Comparison of ENCODE assay signal across 24 cellular contexts in the genomic region with DNA sequence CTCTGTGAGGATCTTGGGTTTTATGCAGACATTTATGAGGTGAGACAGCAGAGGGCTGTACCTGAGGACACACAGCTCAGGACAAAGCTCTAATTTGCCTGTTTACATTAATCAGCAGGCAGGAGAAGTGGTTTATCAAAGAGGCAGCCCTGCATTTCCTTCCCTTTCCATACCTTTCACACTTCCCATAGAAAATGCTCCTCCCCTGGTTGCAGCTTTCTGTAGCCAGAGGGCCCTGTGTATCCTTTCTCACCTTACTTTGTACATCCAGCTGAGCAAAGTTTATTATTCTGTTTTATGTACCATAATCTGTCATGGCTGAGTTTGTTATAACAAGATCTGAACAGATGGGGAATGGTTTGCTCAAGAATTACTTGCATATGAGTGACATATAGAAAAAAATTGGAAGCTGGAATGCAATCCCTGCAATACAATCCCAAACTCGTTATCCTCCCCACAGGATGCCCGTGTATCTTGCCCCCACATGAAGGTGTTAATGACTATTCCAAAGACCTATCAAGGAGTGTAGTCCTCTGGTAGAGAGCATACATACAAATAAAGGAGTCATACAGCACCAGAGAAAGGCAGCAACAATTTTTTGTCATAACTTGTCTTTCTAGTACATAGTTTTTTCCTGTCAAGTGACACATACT.
DNase-seq lines count a peak whose midpoint lies in the region; ATAC-seq lines count a peak whose summit lies in the region.
"Had no signal": no experiment of that assay in that cellular context is flagged by ENCODE, and none has a peak within 500 bp of the region (broad histone marks: within the 10 kb centered on the region; RNA-seq: fewer than 3 reads in every experiment).

No MANE protein-coding gene starts in this region.

- no peak overlapping the region for H3K23ac ChIP-seq in mesendoderm (ENCODE audit: low read length)

- H3K4me1 ChIP-seq in mesendoderm (ENCODE audit: control insufficient read depth, low read depth, low read length) = peaks cover 6% of the 10 kb centered on the region
- H3K4me1 ChIP-seq: Caco-2, HAP-1 had no signal

- no CpG with 5 or more reads among the region's 2 CpGs for WGBS in mesendoderm (ENCODE audit: extremely low coverage, insufficient coverage, low lambda C conversion rate)

- no peak overlapping the region for H2BK5ac ChIP-seq in mesendoderm (ENCODE audit: low read length)

- no peaks in the 10 kb centered on the region for H3K36me3 ChIP-seq in mesendoderm (ENCODE audit: control insufficient read depth, insufficient read depth, low read length)
- H3K36me3 ChIP-seq: HAP-1 had no signal

- no peak overlapping the region for H3K4me2 ChIP-seq in mesendoderm (ENCODE audit: low read length)

- peak overlapping the region; percentile 31 for H3K4ac ChIP-seq in mesendoderm (ENCODE audit: low read depth, low read length)

- DNase-seq in DMS 273 (lab: John Stamatoyannopoulos, UW; ENCODE audit: unreplicated experiment) = peak; percentile 16
- no peak for DNase-seq in DMS 273 treated with DMSO at 0.1 percent for 48 hours (lab: John Stamatoyannopoulos, UW)
- peak; percentile 55 for DNase-seq in NCI-H2081 treated with DMSO at 0.1 percent for 48 hours (lab: John Stamatoyannopoulos, UW)
- DNase-seq in NCI-H526 treated with DMSO at 0.1 percent for 48 hours (lab: John Stamatoyannopoulos, UW) = peak; percentile 58
- DNase-seq in mesendoderm = peak; percentile 90
- no peak for DNase-seq in activated gamma-delta T cell (lab: John Stamatoyannopoulos, UW)
- DNase-seq in activated CD4-positive, alpha-beta T cell treated with anti-CD3 and anti-CD28 coated beads, Interleukin-2, amount 50 U/mL, for 4 hours = no peak
- DNase-seq: Caco-2; CD8-positive, alpha-beta T cell; DMS79 treated with DMSO at 0.1 percent for 48 hours; GF-D8; GOT3; KBM-7; MV-4-11; NCI-H1105 treated with DMSO at 0.1 percent for 48 hours; NCI-H146; NCI-H2029 treated with DMSO at 0.1 percent for 48 hours; NCI-H446 treated with DMSO at 0.1 percent for 48 hours; SIG-M5 had no signal

- no peak overlapping the region for H2BK15ac ChIP-seq in mesendoderm (replicated peaks; ENCODE audit: low read depth)

- no peak overlapping the region for H3K9ac ChIP-seq in mesendoderm (ENCODE audit: low read length)

- no peaks in the 10 kb centered on the region for H3K79me1 ChIP-seq in mesendoderm (ENCODE audit: low read length)

- no peak overlapping the region for H3K56ac ChIP-seq in mesendoderm (ENCODE audit: low read length)

- no peak overlapping the region for H4K5ac ChIP-seq in mesendoderm (ENCODE audit: low read length)

- ATAC-seq in GM19395 (IDR thresholded peaks at IDR 0.05; ENCODE audit: unreplicated experiment) = no peak
- ATAC-seq: CD8-positive, alpha-beta T cell had no signal

- H3K27me3 ChIP-seq in mesendoderm (ENCODE audit: insufficient read depth, low read length, poor library complexity) = no peaks in the 10 kb centered on the region

- no peak overlapping the region for H4K8ac ChIP-seq in mesendoderm (ENCODE audit: low read depth, low read length)

- H3K4me3 ChIP-seq in mesendoderm (ENCODE audit: low read length) = no peak overlapping the region
- H3K4me3 ChIP-seq: HAP-1, SK-N-MC had no signal

- H2BK120ac ChIP-seq in mesendoderm (ENCODE audit: low read depth, low read length) = no peak overlapping the region

- no peak overlapping the region for H2AK5ac ChIP-seq in mesendoderm (ENCODE audit: low read length)

- no peaks in the 10 kb centered on the region for H3K79me2 ChIP-seq in mesendoderm (ENCODE audit: control insufficient read depth, insufficient read depth, low read length)

- no peak overlapping the region for H3K27ac ChIP-seq in mesendoderm (ENCODE audit: low read depth, low read length)
- H3K27ac ChIP-seq: 22Rv1, C4-2B, SK-N-MC had no signal

- H3K18ac ChIP-seq in mesendoderm (ENCODE audit: low read length) = no peak overlapping the region

Comparison
In these comparisons a context has a peak if more than half of its experiments do, and no peak if none do; other contexts are left out.
1. DNase-seq: peak in DMS 273 (single experiment), NCI-H2081 treated with DMSO at 0.1 percent for 48 hours (single experiment), NCI-H526 treated with DMSO at 0.1 percent for 48 hours (single experiment) and mesendoderm (single experiment); none in DMS 273 treated with DMSO at 0.1 percent for 48 hours (single experiment), activated gamma-delta T cell (single experiment) and activated CD4-positive, alpha-beta T cell treated with anti-CD3 and anti-CD28 coated beads, Interleukin-2, amount 50 U/mL, for 4 hours (0 of 2).